ENCODE assay signal across 17 cellular contexts in the genomic region with DNA sequence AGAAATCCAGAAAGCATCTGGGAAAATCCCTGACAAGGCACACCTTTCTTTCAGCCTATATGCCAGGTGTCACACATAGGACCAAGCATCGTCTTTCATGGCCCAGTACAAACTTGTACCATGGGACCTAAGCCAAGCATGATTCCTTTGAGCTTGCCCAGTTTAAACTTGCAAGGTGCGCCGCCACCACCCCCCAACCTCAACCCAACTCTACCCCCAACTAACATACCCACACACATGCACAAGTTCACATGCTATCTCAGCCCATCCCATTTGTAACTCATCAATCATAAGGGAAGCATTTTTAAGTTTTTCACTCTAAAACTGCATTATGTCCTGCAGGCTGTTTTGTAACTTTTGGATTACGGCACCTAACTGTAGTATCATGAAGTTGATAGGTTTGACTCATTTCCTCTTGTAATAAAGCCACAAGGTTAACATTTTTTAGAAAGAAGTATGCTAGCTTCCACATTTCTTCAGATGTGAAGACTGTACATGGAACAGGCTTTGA.
A peak's percentile ranks its signal among the peaks of the same experiment; 100 is the strongest.
DNase-seq lines count a peak whose midpoint lies in the region; ATAC-seq and TF ChIP-seq lines count a peak whose summit lies in the region.
"Had no signal": no experiment of that assay in that cellular context is flagged by ENCODE, and none has a peak within 500 bp of the region (broad histone marks: within the 10 kb centered on the region; RNA-seq: fewer than 3 reads in every experiment).

No MANE protein-coding gene starts in this region.

- no peak overlapping the region for H3K27ac Mint-ChIP-seq in activated naive CD4-positive, alpha-beta T cell treated with anti-CD3 and anti-CD28 coated beads, Interleukin-2, amount 10 ng/mL, durations not matched to agents 7 days and 5 days
- H3K27ac Mint-ChIP-seq: activated CD4-positive, alpha-beta T cell treated with anti-CD3 and anti-CD28 coated beads, Interleukin-2, amount 10 ng/mL, durations not matched to agents 24 days and 14 days; T-helper 1 cell treated with Interleukin-12 subunit alpha and Interleukin-12 subunit beta and Interleukin-4 antibody, amounts not matched to agents 30 μg/mL and 1 μg/mL, for 36 hours had no signal

- CTCF ChIA-PET in activated naive CD4-positive, alpha-beta T cell treated with anti-CD3 and anti-CD28 coated beads, Interleukin-2, amount 10 ng/mL, durations not matched to agents 7 days and 5 days (lab: Charles Lee) = no interaction called here

- H3K9me3 ChIP-seq in fibroblast of lung (ENCODE audit: control insufficient read depth, insufficient read depth, low read depth, low read length) = no peaks in the 10 kb centered on the region
- no peaks in the 10 kb centered on the region for H3K9me3 ChIP-seq in aorta (ENCODE audit: control insufficient read depth, low read length)
- no peaks in the 10 kb centered on the region for H3K9me3 ChIP-seq in Peyer's patch
- H3K9me3 ChIP-seq: lower lobe of right lung, neutrophil, tibial nerve had no signal

- no peak overlapping the region for H3K4me3 Mint-ChIP-seq in activated naive CD4-positive, alpha-beta T cell treated with anti-CD3 and anti-CD28 coated beads, Interleukin-2, amount 10 ng/mL, durations not matched to agents 7 days and 5 days
- H3K4me3 Mint-ChIP-seq: activated CD4-positive, alpha-beta T cell treated with anti-CD3 and anti-CD28 coated beads, Interleukin-2, amount 10 ng/mL, durations not matched to agents 24 days and 14 days; T-helper 1 cell treated with Interleukin-12 subunit alpha and Interleukin-12 subunit beta and Interleukin-4 antibody, amounts not matched to agents 30 μg/mL and 1 μg/mL, for 36 hours had no signal

- intact Hi-C loops in aorta (cut with DNase I) = loop anchor here in 1 of 2 donors (10.0 kb wide), 1 partner anchor 90 kb away; no protein-coding TSS in a partner anchor

- H3K27me3 Mint-ChIP-seq in activated naive CD4-positive, alpha-beta T cell treated with anti-CD3 and anti-CD28 coated beads, Interleukin-2, amount 10 ng/mL, durations not matched to agents 7 days and 5 days = no peaks in the 10 kb centered on the region
- H3K27me3 Mint-ChIP-seq: activated CD4-positive, alpha-beta T cell treated with anti-CD3 and anti-CD28 coated beads, Interleukin-2, amount 10 ng/mL, durations not matched to agents 24 days and 14 days had no signal

- H3K27ac ChIP-seq in fibroblast of lung (ENCODE audit: insufficient read depth, low read length) (peak overlapping the region; percentile 69), aorta (ENCODE audit: low read depth in 1 of 2, low read length in 2 of 2) (peak overlapping the region; percentile 10 to 39), Peyer's patch (no peak overlapping the region)
- H3K27ac ChIP-seq: cardiac muscle cell, KMS-11, lower lobe of right lung, neutrophil, tibial nerve had no signal

- no peaks in the 10 kb centered on the region for H3K27me3 ChIP-seq in fibroblast of lung (ENCODE audit: control insufficient read depth, insufficient read depth, low read length)
- no peaks in the 10 kb centered on the region for H3K27me3 ChIP-seq in aorta (ENCODE audit: control insufficient read depth in 1 of 2, insufficient read depth in 2 of 2, low read length in 1 of 2)
- H3K27me3 ChIP-seq in Peyer's patch = no peaks in the 10 kb centered on the region
- H3K27me3 ChIP-seq: cardiac muscle cell, neutrophil, tibial nerve had no signal

- TF ChIP-seq CTCF in fibroblast of lung (conservative IDR thresholded peaks at IDR 0.05 in 1 of 2, IDR thresholded peaks at IDR 0.05 in 1 of 2; ENCODE audit: low read depth in 1 of 2, low read length in 2 of 2) = no peak
- no peak for TF ChIP-seq CTCF in Peyer's patch (IDR thresholded peaks at IDR 0.05)

- ATAC-seq in aorta (ENCODE audit: low FRiP score) = no peak
- ATAC-seq: lower lobe of right lung had no signal

- H3K4me3 ChIP-seq in fibroblast of lung (replicated peaks in 1 of 4; ENCODE audit: control extremely low read depth in 1 of 4, insufficient read depth in 1 of 4, low read depth in 3 of 4, low read length in 4 of 4) = no peak overlapping the region
- no peak overlapping the region for H3K4me3 ChIP-seq in aorta (ENCODE audit: low read length in 2 of 2)
- no peak overlapping the region for H3K4me3 ChIP-seq in Peyer's patch
- H3K4me3 ChIP-seq: cardiac muscle cell, lower lobe of right lung, tibial nerve had no signal

- H3K9ac ChIP-seq in fibroblast of lung (ENCODE audit: insufficient read depth, low read length) = no peak overlapping the region
- H3K9ac ChIP-seq: KMS-11 had no signal

- peak; percentile 74 for DNase-seq in HS-5 (ENCODE audit: low read depth)
- peak; percentile 66 for DNase-seq in SIG-M5 treated with dmso at 0.1 percent for 504 hours (lab: John Stamatoyannopoulos, UW; ENCODE audit: unreplicated experiment)
- peak; percentile 62 to 85 for DNase-seq in fibroblast of lung (ENCODE audit: low read depth in 2 of 2)
- no peak for DNase-seq in aorta
- no peak for DNase-seq in activated gamma-delta T cell (lab: John Stamatoyannopoulos, UW)
- no peak for DNase-seq in Peyer's patch
- no peak for DNase-seq in activated naive CD4-positive, alpha-beta T cell treated with anti-CD3 and anti-CD28 coated beads, Interleukin-2, amount 10 ng/mL, durations not matched to agents 7 days and 5 days
- DNase-seq: activated CD4-positive, alpha-beta T cell treated with anti-CD3 and anti-CD28 coated beads, Interleukin-2, amount 10 ng/mL, durations not matched to agents 24 days and 14 days; hypothalamus; lower lobe of right lung; NCI-H2171; stimulated activated CD4-positive, alpha-beta T cell treated with anti-CD3 and anti-CD28 coated beads, Interleukin-12 subunit alpha, Interleukin-12 subunit beta, amount 100 ng/mL, for 4 hours had no signal

- H2AFZ ChIP-seq in fibroblast of lung (ENCODE audit: low read length) = no peak overlapping the region

- no peaks in the 10 kb centered on the region for H3K79me2 ChIP-seq in fibroblast of lung (ENCODE audit: control insufficient read depth, insufficient read depth, low read length)

- 72 to 78% methylated on average over 4 of the region's 4 CpGs for WGBS in aorta, 2 donors

- no peak for TF ChIP-seq POLR2A in Peyer's patch (IDR thresholded peaks at IDR 0.05)

- no peaks in the 10 kb centered on the region for H3K36me3 Mint-ChIP-seq in activated naive CD4-positive, alpha-beta T cell treated with anti-CD3 and anti-CD28 coated beads, Interleukin-2, amount 10 ng/mL, durations not matched to agents 7 days and 5 days

- H3K4me2 ChIP-seq in fibroblast of lung (ENCODE audit: extremely low read depth, insufficient read depth, low read length) = no peak overlapping the region
- H3K4me2 ChIP-seq: KMS-11 had no signal

- H3K36me3 ChIP-seq in fibroblast of lung (ENCODE audit: control insufficient read depth, insufficient read depth, low read length) (no peaks in the 10 kb centered on the region), aorta (ENCODE audit: control insufficient read depth in 1 of 2, insufficient read depth in 2 of 2, low read length in 1 of 2) (no peaks in the 10 kb centered on the region), Peyer's patch (no peaks in the 10 kb centered on the region)
- H3K36me3 ChIP-seq: cardiac muscle cell, lower lobe of right lung, neutrophil, tibial nerve had no signal

- no peaks in the 10 kb centered on the region for H3K4me1 Mint-ChIP-seq in activated naive CD4-positive, alpha-beta T cell treated with anti-CD3 and anti-CD28 coated beads, Interleukin-2, amount 10 ng/mL, durations not matched to agents 7 days and 5 days
- H3K4me1 Mint-ChIP-seq: activated CD4-positive, alpha-beta T cell treated with anti-CD3 and anti-CD28 coated beads, Interleukin-2, amount 10 ng/mL, durations not matched to agents 24 days and 14 days had no signal

- H3K4me1 ChIP-seq in fibroblast of lung (ENCODE audit: control insufficient read depth, extremely low read depth, insufficient read depth, low read length) (peaks cover 25% of the 10 kb centered on the region), aorta (ENCODE audit: control insufficient read depth in 1 of 2, insufficient read depth in 2 of 2, low read length in 2 of 2) (peaks cover 6 to 9% of the 10 kb centered on the region in 2 donors), Peyer's patch (no peaks in the 10 kb centered on the region)
- H3K4me1 ChIP-seq: lower lobe of right lung, tibial nerve had no signal

- no peaks in the 10 kb centered on the region for H4K20me1 ChIP-seq in fibroblast of lung (ENCODE audit: control insufficient read depth, extremely low read depth, insufficient read depth, low read length)

- no peaks in the 10 kb centered on the region for H3K9me3 Mint-ChIP-seq in activated naive CD4-positive, alpha-beta T cell treated with anti-CD3 and anti-CD28 coated beads, Interleukin-2, amount 10 ng/mL, durations not matched to agents 7 days and 5 days
- H3K9me3 Mint-ChIP-seq: T-helper 1 cell treated with Interleukin-12 subunit alpha and Interleukin-12 subunit beta and Interleukin-4 antibody, amounts not matched to agents 30 μg/mL and 1 μg/mL, for 36 hours had no signal

Comparison
In these comparisons a context has a peak if more than half of its experiments do, and no peak if none do; other contexts are left out.
1. DNase-seq: peak in HS-5 (single experiment), SIG-M5 treated with dmso at 0.1 percent for 504 hours (single experiment) and fibroblast of lung (2 of 2); none in aorta (0 of 2), activated gamma-delta T cell (single experiment), Peyer's patch (0 of 3) and activated naive CD4-positive, alpha-beta T cell treated with anti-CD3 and anti-CD28 coated beads, Interleukin-2, amount 10 ng/mL, durations not matched to agents 7 days and 5 days (single experiment).
2. H3K27ac ChIP-seq: peak in fibroblast of lung (single experiment) and aorta (2 of 2); none in Peyer's patch (0 of 4).